In the genomic region with DNA sequence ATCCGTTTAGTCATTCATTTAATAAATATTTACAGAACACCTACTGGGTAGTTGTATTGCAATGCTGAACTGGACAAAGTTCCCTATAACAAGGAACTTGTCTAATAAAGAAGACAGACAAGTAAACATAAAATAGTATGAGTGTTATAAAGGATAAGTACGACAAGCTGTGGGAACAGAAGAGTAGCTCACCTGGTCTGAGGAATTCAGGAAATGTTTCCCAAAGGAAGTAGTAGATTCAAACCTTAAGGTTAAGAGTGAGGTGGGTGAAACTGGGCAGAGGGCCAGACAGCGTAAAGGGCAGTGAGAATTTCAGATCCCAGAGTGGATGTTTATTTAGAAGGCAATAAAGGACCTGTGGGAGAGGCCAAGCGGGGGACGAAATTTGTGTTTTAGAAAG, we compare ENCODE assay signal across 1 cellular context.
TF ChIP-seq lines count a peak whose summit lies in the region.

No MANE protein-coding gene starts in this region.

TF ChIP-seq in HepG2, 621 proteins besides CTCF, POLR2A, EP300 and RAD21 (continued from another document):
- TF ChIP-seq ZNF484 (CRISPR knock-in tag; IDR thresholded peaks at IDR 0.05; ENCODE audit: borderline replicate concordance, low read depth): no peak
- TF ChIP-seq MTF2 (CRISPR knock-in tag; IDR thresholded peaks at IDR 0.05; ENCODE audit: borderline replicate concordance): no peak
- no peak for TF ChIP-seq ZNF776 (CRISPR knock-in tag; IDR thresholded peaks at IDR 0.05)
- TF ChIP-seq NFYB (CRISPR knock-in tag; IDR thresholded peaks at IDR 0.05): no peak
- no peak for TF ChIP-seq PAX8 (CRISPR knock-in tag; IDR thresholded peaks at IDR 0.05; ENCODE audit: borderline replicate concordance)
- no peak for TF ChIP-seq ZBTB14 (CRISPR knock-in tag; IDR thresholded peaks at IDR 0.05)
- no peak for TF ChIP-seq STAG1 (CRISPR knock-in tag; IDR thresholded peaks at IDR 0.05)
- no peak for TF ChIP-seq PRDM4 (CRISPR knock-in tag; IDR thresholded peaks at IDR 0.05; ENCODE audit: borderline replicate concordance)
